Comparison of ENCODE assay signal across 15 cellular contexts in the genomic region with DNA sequence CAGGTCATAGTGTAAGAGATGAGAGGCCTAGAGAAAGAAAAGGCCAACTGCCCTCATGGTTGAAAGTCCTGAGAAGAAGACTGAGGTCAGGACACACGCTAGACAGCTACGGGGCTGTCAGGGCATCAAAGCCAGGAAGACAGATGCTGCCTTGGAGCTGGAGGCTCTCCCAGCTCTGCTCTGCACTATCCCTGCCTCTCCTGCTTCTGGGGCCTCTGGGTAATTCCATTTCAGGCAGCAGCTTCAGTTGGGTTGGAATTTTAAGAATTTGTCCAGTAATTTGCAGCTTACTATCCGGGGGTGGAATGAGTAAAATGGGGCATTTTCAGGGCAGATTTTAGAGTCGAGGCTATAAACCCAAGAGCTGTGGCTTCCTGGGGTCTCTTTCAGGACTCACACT.
DNase-seq lines count a peak whose midpoint lies in the region; ATAC-seq and TF ChIP-seq lines count a peak whose summit lies in the region.
"Had no signal": no experiment of that assay in that cellular context is flagged by ENCODE, and none has a peak within 500 bp of the region (broad histone marks: within the 10 kb centered on the region; RNA-seq: fewer than 3 reads in every experiment).

No MANE protein-coding gene starts in this region.

- no peak for TF ChIP-seq EP300 in upper lobe of left lung (IDR thresholded peaks at IDR 0.05)

- dilution Hi-C loops in mammary epithelial cell (cut with HindIII; ENCODE audit: low sequenced_read_pairs), result loop anchor here (5.0 kb wide), 1 partner anchor 43 kb away; no protein-coding TSS in a partner anchor

- no peaks in the 10 kb centered on the region for H3K9me3 Mint-ChIP-seq in MCF 10A (ENCODE audit: unreplicated experiment)
- H3K9me3 Mint-ChIP-seq: CD4-positive, alpha-beta T cell had no signal

- intact Hi-C loops in mammary epithelial cell (cut with micrococcal nuclease), result no loop called here
- intact Hi-C loops in MCF 10A (cut with micrococcal nuclease), result no loop called here
- intact Hi-C loops in uterus (cut with DNase I; ENCODE audit: low total_unique reads), result no loop called here

- no peaks in the 10 kb centered on the region for H3K27me3 ChIP-seq in mammary epithelial cell (ENCODE audit: insufficient read depth, low read length)
- H3K27me3 ChIP-seq in uterus, result no peaks in the 10 kb centered on the region
- no peaks in the 10 kb centered on the region for H3K27me3 ChIP-seq in upper lobe of left lung
- H3K27me3 ChIP-seq: Peyer's patch, tibial nerve had no signal

- ATAC-seq in upper lobe of left lung (ENCODE audit: low FRiP score in 2 of 2), result no peak
- no peak for ATAC-seq in HG02642 (IDR thresholded peaks at IDR 0.05; ENCODE audit: poor library complexity, unreplicated experiment)
- ATAC-seq: esophagus mucosa had no signal

- POLR2A ChIA-PET in MCF 10A (lab: Yijun Ruan, JAX), result interaction anchor here (1.1 to 1.3 kb wide), 3 partner anchors 9 to 69 kb away, joined by 3 to 4 read pairs (median 3); no protein-coding TSS in a partner anchor

- no peak overlapping the region for H3K4me3 ChIP-seq in mammary epithelial cell (replicated peaks in 1 of 3; ENCODE audit: insufficient read depth in 1 of 3, low read depth in 2 of 3, low read length in 3 of 3)
- no peak overlapping the region for H3K4me3 ChIP-seq in cardiac fibroblast (replicated peaks in 1 of 2; ENCODE audit: low read depth in 2 of 2, low read length in 2 of 2)
- no peak overlapping the region for H3K4me3 ChIP-seq in uterus
- H3K4me3 ChIP-seq in upper lobe of left lung, result no peak overlapping the region
- H3K4me3 ChIP-seq: Peyer's patch, tibial nerve had no signal

- BruUV-seq in mammary epithelial cell (replicated peaks; lab: Mats Ljungman, UMichigan) (no TSS peak), MCF 10A (replicated peaks; lab: Mats Ljungman, UMichigan) (no TSS peak)

- WGBS in mammary epithelial cell (ENCODE audit: low coverage, missing lambda C conversion rate), result 51% methylated on average over 4 of the region's 4 CpGs
- 64 to 76% methylated on average over 4 of the region's 4 CpGs for WGBS in upper lobe of left lung, 2 donors

- H3K27ac Mint-ChIP-seq in MCF 10A (ENCODE audit: low read depth, unreplicated experiment), result no peak overlapping the region
- H3K27ac Mint-ChIP-seq: CD4-positive, alpha-beta T cell had no signal

- no peaks in the 10 kb centered on the region for H3K27me3 Mint-ChIP-seq in MCF 10A (ENCODE audit: insufficient read depth, unreplicated experiment)
- H3K27me3 Mint-ChIP-seq: CD4-positive, alpha-beta T cell had no signal

- in situ Hi-C loops in mammary epithelial cell (cut with MboI; ENCODE audit: low sequenced_read_pairs in 2 of 2), result no loop called here

- H3K27ac ChIP-seq in mammary epithelial cell (ENCODE audit: insufficient read depth, low read depth, low read length) (no peak overlapping the region), uterus (peak overlapping the region; percentile 53 to 70), upper lobe of left lung (no peak overlapping the region)
- H3K27ac ChIP-seq: tibial nerve had no signal

- H3K79me2 ChIP-seq in mammary epithelial cell (ENCODE audit: insufficient read depth, low read length), result no peaks in the 10 kb centered on the region

- TF ChIP-seq CTCF in mammary epithelial cell (conservative IDR thresholded peaks at IDR 0.05 in 1 of 2, IDR thresholded peaks at IDR 0.05 in 1 of 2; ENCODE audit: extremely low read depth in 1 of 2, insufficient read depth in 1 of 2, low read depth in 1 of 2, low read length in 2 of 2) (no peak), MCF 10A (IDR thresholded peaks at IDR 0.05; ENCODE audit: unreplicated experiment) (no peak), cardiac fibroblast (IDR thresholded peaks at IDR 0.05; ENCODE audit: low read depth, low read length) (no peak), uterus (IDR thresholded peaks at IDR 0.05) (no peak), upper lobe of left lung (IDR thresholded peaks at IDR 0.05) (no peak)

- no peak overlapping the region for H3K4me3 Mint-ChIP-seq in MCF 10A (ENCODE audit: unreplicated experiment)
- H3K4me3 Mint-ChIP-seq: CD4-positive, alpha-beta T cell had no signal

- peak overlapping the region; percentile 42 for H2AFZ ChIP-seq in mammary epithelial cell (ENCODE audit: low read depth, low read length)

- TF ChIP-seq POLR2A in uterus (IDR thresholded peaks at IDR 0.05) (no peak), upper lobe of left lung (IDR thresholded peaks at IDR 0.05) (no peak)

- no peaks in the 10 kb centered on the region for H3K9me3 ChIP-seq in mammary epithelial cell (replicated peaks; ENCODE audit: insufficient read depth, low read length)
- no peaks in the 10 kb centered on the region for H3K9me3 ChIP-seq in uterus
- no peaks in the 10 kb centered on the region for H3K9me3 ChIP-seq in upper lobe of left lung
- H3K9me3 ChIP-seq: Peyer's patch had no signal

- H3K4me1 Mint-ChIP-seq in MCF 10A (ENCODE audit: insufficient read depth, unreplicated experiment), result peaks cover 11% of the 10 kb centered on the region

- H3K36me3 ChIP-seq in mammary epithelial cell (ENCODE audit: insufficient read depth, low read length) (no peaks in the 10 kb centered on the region), uterus (no peaks in the 10 kb centered on the region), upper lobe of left lung (no peaks in the 10 kb centered on the region)
- H3K36me3 ChIP-seq: Peyer's patch, tibial nerve had no signal

- DNase-seq in mammary epithelial cell (no peak), MCF 10A (ENCODE audit: unreplicated experiment) (no peak), cardiac fibroblast (ENCODE audit: low read depth in 2 of 2) (peak; percentile 31 to 60), iris pigment epithelial cell (ENCODE audit: low read depth) (peak; percentile 38), uterus (no peak), upper lobe of left lung (no peak), AML-193 (lab: John Stamatoyannopoulos, UW) (no peak)
- DNase-seq: 8988T; CD4-positive, alpha-beta T cell; NCI-H1436; occipital lobe; Peyer's patch had no signal

- H3K4me2 ChIP-seq in mammary epithelial cell (ENCODE audit: insufficient read depth, low read depth, low read length), result no peak overlapping the region

- no peak overlapping the region for H3K9ac ChIP-seq in mammary epithelial cell (ENCODE audit: insufficient read depth, low read length)

- H3K36me3 Mint-ChIP-seq in MCF 10A (ENCODE audit: insufficient read depth, unreplicated experiment), result no peaks in the 10 kb centered on the region

- H3K4me1 ChIP-seq in mammary epithelial cell (ENCODE audit: insufficient read depth, low read length), result peaks cover 9% of the 10 kb centered on the region
- peaks cover 0 to 8% of the 10 kb centered on the region in 2 donors for H3K4me1 ChIP-seq in uterus
- H3K4me1 ChIP-seq in upper lobe of left lung, result peaks cover 0 to 10% (median 2%) of the 10 kb centered on the region in 4 donors
- H3K4me1 ChIP-seq: tibial nerve had no signal

- no peaks in the 10 kb centered on the region for H4K20me1 ChIP-seq in mammary epithelial cell (ENCODE audit: insufficient read depth, low read length)

- CTCF ChIA-PET in mammary epithelial cell (lab: Charles Lee; ENCODE audit: low non-redundant PET), result no interaction called here
- CTCF ChIA-PET in MCF 10A (lab: Yijun Ruan, JAX), result interaction anchor here (0.7 to 1.2 kb wide), 2 partner anchors 21 to 68 kb away, joined by 3 to 4 read pairs; no protein-coding TSS in a partner anchor

Comparison
In these comparisons a context has a peak if more than half of its experiments do, and no peak if none do; other contexts are left out.
1. DNase-seq: peak in cardiac fibroblast (2 of 2) and iris pigment epithelial cell (single experiment); none in mammary epithelial cell (single experiment), MCF 10A (single experiment), uterus (0 of 2), upper lobe of left lung (0 of 2) and AML-193 (0 of 2).
2. H3K27ac ChIP-seq: peak in uterus (2 of 2); none in mammary epithelial cell (single experiment) and upper lobe of left lung (0 of 4).